In the genomic region with DNA sequence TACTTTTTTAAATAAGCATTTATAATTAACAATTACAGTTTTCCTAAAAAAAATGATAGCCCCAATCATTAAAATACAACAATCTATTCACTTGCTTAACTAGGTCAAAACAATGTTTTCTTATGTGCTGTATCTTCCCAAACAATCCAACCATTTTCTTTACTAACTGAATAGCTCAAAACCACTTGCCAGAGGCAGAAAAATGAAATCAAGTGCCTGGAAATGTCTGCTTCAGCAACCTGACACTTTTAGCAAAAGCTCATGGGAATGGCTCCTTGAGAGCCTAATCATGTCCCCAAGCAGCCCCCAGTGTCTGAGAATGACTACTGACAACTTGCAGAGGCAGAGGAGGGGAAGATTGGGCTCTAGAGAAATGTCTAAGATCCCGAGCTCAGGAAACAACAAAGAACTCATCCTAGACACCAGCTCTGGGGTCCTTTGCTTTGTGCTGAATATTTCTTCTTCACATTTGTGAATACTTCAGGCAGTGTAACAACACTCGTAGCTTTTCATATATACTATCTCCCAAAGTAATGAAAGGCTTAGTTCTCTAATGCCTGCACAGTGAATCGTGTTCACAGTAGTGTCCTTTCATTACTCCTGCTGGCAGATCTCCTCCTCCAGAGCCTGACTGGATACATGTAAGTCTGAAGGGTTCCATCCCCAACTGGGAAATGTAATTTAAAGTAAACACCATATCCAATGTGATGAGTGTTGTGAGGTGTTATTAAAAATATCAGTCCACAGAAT, we compare ENCODE assay signal across 16 cellular contexts.
"Had no signal": no experiment of that assay in that cellular context is flagged by ENCODE, and none has a peak within 500 bp of the region (broad histone marks: within the 10 kb centered on the region; RNA-seq: fewer than 3 reads in every experiment).

No MANE protein-coding gene starts in this region.

- H3K27ac ChIP-seq: esophagus muscularis mucosa, right lobe of liver, spleen, VCaP had no signal

- DNase-seq: activated CD4-positive, alpha-beta memory T cell treated with anti-CD3 and anti-CD28 coated beads for 36 hours; activated gamma-delta T cell; activated naive CD8-positive, alpha-beta T cell treated with anti-CD3 and anti-CD28 coated beads for 36 hours; activated T-cell treated with anti-CD3 and anti-CD28 coated beads, Interleukin-2, amount 50 U/mL, for 48 hours; dorsolateral prefrontal cortex; left cardiac atrium; mammary epithelial cell; right lobe of liver; spleen; stimulated activated CD4-positive, alpha-beta T cell treated with anti-CD3 and anti-CD28 coated beads, Interleukin-1b, Interleukin-23, amount 100 ng/mL, for 48 hours; stimulated activated naive B cell treated with anti-CD40 and anti-IgM and Interleukin-4, amounts not matched to agents 10 μg/mL and 1 μg/mL and 100 μg/mL, for 72 hours; T-cell; T1000 had no signal

- H3K36me3 ChIP-seq: esophagus muscularis mucosa, right lobe of liver, spleen had no signal

- H3K9me3 ChIP-seq: esophagus muscularis mucosa, right lobe of liver, spleen had no signal

- H3K4me1 ChIP-seq: right lobe of liver, spleen had no signal

- H3K4me3 ChIP-seq: esophagus muscularis mucosa, right lobe of liver, spleen had no signal

- ATAC-seq: left cardiac atrium; natural killer cell treated with Interleukin-12 subunit alpha and Interleukin-12 subunit beta and Interleukin-15 and Interleukin-18, amount 100 ng/mL, for 72 hours; right lobe of liver; stimulated activated naive B cell treated with anti-CD40 and anti-IgM and Interleukin-4, amounts not matched to agents 10 μg/mL and 1 μg/mL and 100 μg/mL, for 72 hours; T-cell had no signal

- H3K27me3 ChIP-seq: dorsolateral prefrontal cortex, esophagus muscularis mucosa, right lobe of liver, spleen had no signal
